Comparison of ENCODE assay signal across 1 cellular context in the genomic region with DNA sequence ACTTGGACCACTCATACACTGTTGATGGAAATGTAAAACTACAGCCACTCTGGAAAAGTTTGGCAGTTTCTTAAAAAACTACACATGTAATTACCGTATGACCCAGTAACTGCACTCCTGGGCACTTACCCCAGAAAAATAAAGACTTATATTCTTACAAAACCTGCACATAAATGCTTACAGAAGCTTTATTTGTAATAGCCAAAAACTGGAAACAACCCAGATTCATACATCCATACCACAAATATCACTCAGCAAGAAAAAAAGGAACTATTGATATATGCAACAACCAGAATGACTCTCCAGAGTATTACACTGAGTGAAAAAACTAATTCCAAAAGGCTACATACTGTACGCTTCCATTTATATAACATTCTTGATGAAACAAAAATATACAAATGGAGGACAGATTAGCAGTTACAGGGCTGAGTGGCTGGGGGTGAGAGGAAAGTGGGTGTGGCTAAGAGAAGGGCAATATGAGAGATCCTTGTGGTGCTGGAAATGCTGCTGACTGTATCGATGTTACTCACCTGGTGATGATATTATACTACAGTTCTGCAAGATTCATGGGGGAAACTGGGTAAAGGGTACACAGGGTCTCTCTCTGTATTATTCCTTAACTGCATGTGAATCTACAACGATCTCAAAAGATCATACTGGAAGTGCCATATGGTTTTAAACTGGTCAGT.
A peak's percentile ranks its signal among the peaks of the same experiment; 100 is the strongest.
TF ChIP-seq lines count a peak whose summit lies in the region.

No MANE protein-coding gene starts in this region.

TF ChIP-seq in IMR-90, 13 proteins besides CTCF, POLR2A, EP300 and RAD21:
- no peak for TF ChIP-seq SMC3 (IDR thresholded peaks at IDR 0.05; ENCODE audit: low read depth, low read length)
- no peak for TF ChIP-seq FOS (IDR thresholded peaks at IDR 0.05; ENCODE audit: low read depth, low read length)
- peak; percentile 39 for TF ChIP-seq MAFK (IDR thresholded peaks at IDR 0.05; ENCODE audit: low read depth, low read length)
